Comparison of ENCODE assay signal across 8 cellular contexts in the genomic region with DNA sequence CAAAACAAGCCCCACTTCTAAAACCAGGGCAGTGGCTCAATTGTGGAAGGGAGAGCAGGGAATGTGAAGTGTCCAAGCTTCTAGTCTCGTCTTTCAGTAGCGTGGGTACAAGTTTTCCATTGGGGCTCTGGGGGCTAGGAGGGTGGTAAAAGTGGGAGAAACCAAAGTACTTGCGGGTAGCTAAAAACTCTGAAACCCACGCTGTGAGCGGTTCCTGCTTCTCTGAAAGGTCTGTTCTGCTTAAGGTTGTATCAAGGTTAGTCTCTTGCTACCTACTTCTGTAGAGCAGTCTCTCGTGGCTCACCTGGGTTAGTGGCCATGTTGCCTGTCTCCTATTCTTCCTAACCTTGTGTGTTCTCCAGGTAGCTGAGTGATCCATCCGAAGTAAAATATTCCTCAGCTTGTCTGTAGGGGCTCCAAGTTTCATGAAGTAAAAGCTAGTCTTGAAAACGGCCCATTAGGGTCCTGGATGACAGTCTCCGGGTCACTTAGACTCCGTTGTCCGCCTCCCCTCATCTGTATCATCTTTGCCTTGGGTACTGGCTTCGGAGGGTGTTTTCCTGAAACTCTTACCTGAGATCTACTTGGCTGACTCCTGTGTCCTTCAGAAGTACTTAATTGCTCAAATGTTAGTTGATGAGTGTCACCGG. TPM values are rescaled to one million over a fixed set of nuclear protein-coding genes. Genes with fewer than 3 reads are reported as not detected.
DNase-seq lines count a peak whose midpoint lies in the region; ATAC-seq, FAIRE-seq and TF ChIP-seq lines count a peak whose summit lies in the region.

No MANE protein-coding gene starts in this region.

- no peak overlapping the region for H2BK15ac ChIP-seq in mesenchymal stem cell (ENCODE audit: low read depth, poor library complexity, severe bottlenecking)

- H2AK5ac ChIP-seq in mesenchymal stem cell (ENCODE audit: low read length, severe bottlenecking): peak overlapping the region; percentile 68

- no peak overlapping the region for H3K23ac ChIP-seq in mesenchymal stem cell (ENCODE audit: low read length in 2 of 2)

- H2BK5ac ChIP-seq in mesenchymal stem cell (ENCODE audit: low read depth, low read length, poor library complexity, severe bottlenecking): no peak overlapping the region

- H3K27me3 ChIP-seq in cardiac muscle cell (no peaks in the 10 kb centered on the region), left ventricle myocardium inferior (ENCODE audit: low read depth) (no peaks in the 10 kb centered on the region), mesenchymal stem cell (ENCODE audit: control insufficient read depth in 1 of 2, insufficient read depth in 1 of 2, low read length in 2 of 2) (no peaks in the 10 kb centered on the region), uterus (no peaks in the 10 kb centered on the region)

- H4K8ac ChIP-seq in mesenchymal stem cell (ENCODE audit: low read length): no peak overlapping the region

- TF ChIP-seq CTCF in cardiac muscle cell (IDR thresholded peaks at IDR 0.05; ENCODE audit: low read depth, low read length): no peak
- no peak for TF ChIP-seq CTCF in left ventricle myocardium inferior (IDR thresholded peaks at IDR 0.05; ENCODE audit: borderline replicate concordance)
- no peak for TF ChIP-seq CTCF in activated CD8-positive, alpha-beta T cell treated with anti-CD3 and anti-CD28 coated beads for 36 hours (IDR thresholded peaks at IDR 0.05)
- no peak for TF ChIP-seq CTCF in uterus (IDR thresholded peaks at IDR 0.05)

- no peak for FAIRE-seq in H54 (lab: Jason Lieb, UNC)

- TF ChIP-seq POLR2A in uterus (IDR thresholded peaks at IDR 0.05) (no peak), H54 (IDR thresholded peaks at IDR 0.05; ENCODE audit: low read depth, low read length) (no peak)

- H3K27ac ChIP-seq in cardiac muscle cell (peak overlapping the region; percentile 99), left ventricle myocardium inferior (replicated peaks) (no peak overlapping the region), mesenchymal stem cell (ENCODE audit: low read length, poor library complexity, severe bottlenecking) (no peak overlapping the region), uterus (peak overlapping the region; percentile 94 to 99)

- no peak overlapping the region for H3K14ac ChIP-seq in mesenchymal stem cell (ENCODE audit: low read length in 2 of 2)

- H3K36me3 ChIP-seq in cardiac muscle cell (peaks cover 16% of the 10 kb centered on the region), left ventricle myocardium inferior (peaks cover 18% of the 10 kb centered on the region), mesenchymal stem cell (ENCODE audit: control insufficient read depth in 1 of 2, insufficient read depth in 2 of 2, low read depth in 1 of 2, low read length in 2 of 2) (peaks cover 19 to 24% of the 10 kb centered on the region in 2 experiments), uterus (no peaks in the 10 kb centered on the region)

- POLR2A ChIA-PET in activated CD8-positive, alpha-beta T cell treated with anti-CD3 and anti-CD28 coated beads for 36 hours (lab: Charles Lee): interaction anchor here (1.2 to 24.9 kb wide), 10 partner anchors 8 to 111 kb away, joined by 3 to 403 read pairs (median 9); no protein-coding TSS in a partner anchor

- H2BK12ac ChIP-seq in mesenchymal stem cell (ENCODE audit: low read length in 2 of 2): peak overlapping the region in 1 of 2 experiments; percentile 7

- no peak overlapping the region for H3K4me3 ChIP-seq in cardiac muscle cell
- H3K4me3 ChIP-seq in left ventricle myocardium inferior: no peak overlapping the region
- H3K4me3 ChIP-seq in mesenchymal stem cell (ENCODE audit: insufficient read depth in 1 of 2, low read depth in 1 of 2, low read length in 2 of 2): no peak overlapping the region
- H3K4me3 ChIP-seq in uterus: no peak overlapping the region

- DNase-seq in cardiac muscle cell (ENCODE audit: low read depth in 1 of 2, low spot score in 1 of 2) (no peak), left ventricle myocardium inferior (no peak), mesenchymal stem cell (no peak), uterus (no peak), T-helper 9 cell (no peak), H54 (ENCODE audit: insufficient read length, low spot score) (no peak), D341Med (ENCODE audit: low spot score) (no peak)
- peak; percentile 67 for DNase-seq in activated CD8-positive, alpha-beta T cell treated with anti-CD3 and anti-CD28 coated beads for 36 hours

- peak overlapping the region in 1 of 2 experiments; percentile 37 for H3K18ac ChIP-seq in mesenchymal stem cell (ENCODE audit: low read depth in 1 of 2, low read length in 2 of 2)

- CTCF ChIA-PET in activated CD8-positive, alpha-beta T cell treated with anti-CD3 and anti-CD28 coated beads for 36 hours (lab: Charles Lee): interaction anchor here (0.8 to 2.4 kb wide), 18 partner anchors 8 to 428 kb away, joined by 3 to 16 read pairs (median 4); no protein-coding TSS in a partner anchor

- H3K4ac ChIP-seq in mesenchymal stem cell (ENCODE audit: low read depth in 1 of 2, low read length in 2 of 2): no peak overlapping the region

- H2AFZ ChIP-seq in mesenchymal stem cell (ENCODE audit: low read depth, low read length): no peak overlapping the region

- H2BK120ac ChIP-seq in mesenchymal stem cell (ENCODE audit: low read depth, low read length): no peak overlapping the region

- intact Hi-C loops in left ventricle myocardium inferior (cut with micrococcal nuclease) (no loop called here), uterus (cut with DNase I; ENCODE audit: low total_unique reads) (no loop called here)
- intact Hi-C loops in activated CD8-positive, alpha-beta T cell treated with anti-CD3 and anti-CD28 coated beads for 36 hours (cut with micrococcal nuclease): no loop called here

- peak overlapping the region; percentile 84 for H3K4me3 Mint-ChIP-seq in activated CD8-positive, alpha-beta T cell treated with anti-CD3 and anti-CD28 coated beads for 36 hours

- no peaks in the 10 kb centered on the region for H3K27me3 Mint-ChIP-seq in activated CD8-positive, alpha-beta T cell treated with anti-CD3 and anti-CD28 coated beads for 36 hours

- peak; percentile 14 for ATAC-seq in activated CD8-positive, alpha-beta T cell treated with anti-CD3 and anti-CD28 coated beads for 36 hours

- no peak overlapping the region for H3K4me2 ChIP-seq in mesenchymal stem cell (ENCODE audit: low read length, poor library complexity, severe bottlenecking)

- 93% methylated on average over 13 of the region's 13 CpGs for WGBS in mesenchymal stem cell

- H3K9ac ChIP-seq in mesenchymal stem cell (ENCODE audit: low read length): peak overlapping the region; percentile 98

- peaks cover 2% of the 10 kb centered on the region for H3K79me1 ChIP-seq in mesenchymal stem cell (replicated peaks; ENCODE audit: low read length, poor library complexity, severe bottlenecking)

- H4K91ac ChIP-seq in mesenchymal stem cell (ENCODE audit: low read length): no peak overlapping the region

- H3K9me3 ChIP-seq in cardiac muscle cell (ENCODE audit: low read depth) (no peaks in the 10 kb centered on the region), left ventricle myocardium inferior (replicated peaks) (no peaks in the 10 kb centered on the region), mesenchymal stem cell (ENCODE audit: control insufficient read depth, low read length) (no peaks in the 10 kb centered on the region), uterus (no peaks in the 10 kb centered on the region)

- no peaks in the 10 kb centered on the region for H3K9me3 Mint-ChIP-seq in activated CD8-positive, alpha-beta T cell treated with anti-CD3 and anti-CD28 coated beads for 36 hours

- H3K36me3 Mint-ChIP-seq in activated CD8-positive, alpha-beta T cell treated with anti-CD3 and anti-CD28 coated beads for 36 hours (ENCODE audit: low read depth): peaks cover 28% of the 10 kb centered on the region

- peaks cover 67% of the 10 kb centered on the region for H3K4me1 Mint-ChIP-seq in activated CD8-positive, alpha-beta T cell treated with anti-CD3 and anti-CD28 coated beads for 36 hours (ENCODE audit: low read depth)

- H3K27ac Mint-ChIP-seq in activated CD8-positive, alpha-beta T cell treated with anti-CD3 and anti-CD28 coated beads for 36 hours: peak overlapping the region; percentile 98

- H3K4me1 ChIP-seq in cardiac muscle cell (ENCODE audit: low read depth): peaks cover 49% of the 10 kb centered on the region
- H3K4me1 ChIP-seq in left ventricle myocardium inferior: peaks cover 44% of the 10 kb centered on the region
- H3K4me1 ChIP-seq in mesenchymal stem cell (ENCODE audit: control insufficient read depth, insufficient read depth, low read depth, low read length): peaks cover 30% of the 10 kb centered on the region
- peaks cover 0 to 3% of the 10 kb centered on the region in 2 donors for H3K4me1 ChIP-seq in uterus

RNA-seq across cellular contexts. Expression of a gene that starts 1.9 kb away (rescaled TPM):
- total RNA-seq in cardiac muscle cell: 198 and 258 TPM in 2 replicates
- 276 and 347 TPM in 2 replicates for polyA plus RNA-seq in cardiac muscle cell
- 157 TPM for total RNA-seq in left ventricle myocardium inferior
- total RNA-seq in activated CD8-positive, alpha-beta T cell treated with anti-CD3 and anti-CD28 coated beads for 36 hours: 100 to 1,000 TPM; 390 to 393 TPM
- polyA plus RNA-seq in mesenchymal stem cell (2013, experiment 1 of 2): 208 TPM
- polyA plus RNA-seq in mesenchymal stem cell (2013, experiment 2 of 2): 215 TPM
- total RNA-seq in uterus: 100 to 1,000 TPM; 161 to 517 (median 173) TPM

Comparison
In these comparisons a context has a peak if more than half of its experiments do, and no peak if none do; other contexts are left out.
1. H3K27ac ChIP-seq: peak in cardiac muscle cell (single experiment) and uterus (2 of 2); none in left ventricle myocardium inferior (single experiment) and mesenchymal stem cell (single experiment).